ENCODE assay signal across 12 cellular contexts in the genomic region with DNA sequence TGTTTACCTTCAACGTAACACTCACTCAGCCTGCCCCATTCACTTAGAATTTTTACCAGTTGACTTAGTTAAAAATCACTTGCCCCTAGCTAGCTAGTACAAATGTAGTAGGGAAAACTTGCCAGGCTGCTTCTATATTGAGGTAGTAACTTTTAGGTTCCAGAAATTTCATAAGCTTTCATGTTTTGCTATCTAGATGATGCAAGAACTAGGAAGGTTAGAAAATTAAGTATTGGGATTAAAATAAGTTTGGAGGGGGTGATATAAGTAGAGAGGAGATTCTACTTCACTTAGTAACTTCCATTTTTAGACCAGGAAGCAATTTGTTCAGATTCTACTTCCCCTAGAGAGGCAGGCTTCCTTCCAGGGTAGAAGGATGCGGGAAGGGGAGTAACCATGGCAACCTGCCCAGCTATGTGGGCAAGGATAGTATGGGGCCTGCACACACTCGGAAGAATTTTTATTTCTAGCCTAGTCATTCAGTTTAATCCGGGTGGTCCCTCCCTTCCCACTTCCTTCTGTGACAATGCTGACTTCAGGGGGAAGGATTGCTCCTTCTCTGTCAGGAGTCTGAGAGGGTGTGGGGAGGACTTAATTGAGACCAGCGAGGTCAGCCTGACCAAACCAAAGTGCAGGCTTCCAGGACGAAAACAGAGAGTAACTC. TPM values are rescaled to one million over a fixed set of nuclear protein-coding genes. Genes with fewer than 3 reads are reported as not detected.
DNase-seq lines count a peak whose midpoint lies in the region; ATAC-seq and TF ChIP-seq lines count a peak whose summit lies in the region.
"Had no signal": no experiment of that assay in that cellular context is flagged by ENCODE, and none has a peak within 500 bp of the region (broad histone marks: within the 10 kb centered on the region; RNA-seq: fewer than 3 reads in every experiment).

No MANE protein-coding gene starts in this region.

- H3K27ac ChIP-seq in breast epithelium, result peak overlapping the region; percentile 93 to 95
- H3K27ac ChIP-seq in epithelial cell of prostate, result peak overlapping the region; percentile 63
- peak overlapping the region; percentile 84 to 95 for H3K27ac ChIP-seq in uterus

- H3K27ac Mint-ChIP-seq in MCF 10A (ENCODE audit: low read depth, unreplicated experiment) (no peak overlapping the region), mesothelial cell of epicardium (peak overlapping the region; percentile 5), CD14-positive monocyte (peak overlapping the region in 2 of 7 donors; percentile 23 to 54)
- H3K27ac Mint-ChIP-seq: CD4-positive, CD25-positive, alpha-beta regulatory T cell had no signal

- H3K9me3 Mint-ChIP-seq in MCF 10A (ENCODE audit: unreplicated experiment) (no peaks in the 10 kb centered on the region), mesothelial cell of epicardium (no peaks in the 10 kb centered on the region), CD14-positive monocyte (no peaks in the 10 kb centered on the region)

- peaks cover 3 to 28% of the 10 kb centered on the region in 2 donors for H3K4me1 ChIP-seq in breast epithelium
- no peaks in the 10 kb centered on the region for H3K4me1 ChIP-seq in uterus

- H3K36me3 Mint-ChIP-seq in MCF 10A (ENCODE audit: insufficient read depth, unreplicated experiment) (no peaks in the 10 kb centered on the region), mesothelial cell of epicardium (peaks cover 11% of the 10 kb centered on the region), CD14-positive monocyte (peaks cover 0 to 2% of the 10 kb centered on the region in 2 donors)
- H3K36me3 Mint-ChIP-seq: CD4-positive, CD25-positive, alpha-beta regulatory T cell had no signal

- BruUV-seq in MCF 10A (replicated peaks; lab: Mats Ljungman, UMichigan), result no TSS peak

- no peak for ATAC-seq in HG02798 (IDR thresholded peaks at IDR 0.05; ENCODE audit: poor library complexity, unreplicated experiment)
- ATAC-seq in HG02970 (IDR thresholded peaks at IDR 0.05; ENCODE audit: low FRiP score, unreplicated experiment), result no peak
- ATAC-seq: mucosa of descending colon had no signal

- POLR2A ChIA-PET in MCF 10A (lab: Yijun Ruan, JAX), result interaction anchor here (0.8 kb wide), 1 partner anchor 9 kb away, joined by 3 read pairs; no protein-coding TSS in a partner anchor

- no peaks in the 10 kb centered on the region for H3K9me3 ChIP-seq in breast epithelium
- H3K9me3 ChIP-seq in uterus, result no peaks in the 10 kb centered on the region
- H3K9me3 ChIP-seq: mucosa of descending colon had no signal

- TF ChIP-seq POLR2A in breast epithelium (IDR thresholded peaks at IDR 0.05) (no peak), uterus (IDR thresholded peaks at IDR 0.05) (peak in 1 of 2 donors; percentile 30)

- no peaks in the 10 kb centered on the region for H3K27me3 Mint-ChIP-seq in MCF 10A (ENCODE audit: insufficient read depth, unreplicated experiment)
- no peaks in the 10 kb centered on the region for H3K27me3 Mint-ChIP-seq in mesothelial cell of epicardium (ENCODE audit: low read depth)
- H3K27me3 Mint-ChIP-seq in CD14-positive monocyte (ENCODE audit: low read depth in 3 of 3), result peaks cover 0 to 5% (median 5%) of the 10 kb centered on the region in 3 donors

- H3K4me3 Mint-ChIP-seq in MCF 10A (ENCODE audit: unreplicated experiment), result no peak overlapping the region
- H3K4me3 Mint-ChIP-seq in mesothelial cell of epicardium, result no peak overlapping the region
- H3K4me3 Mint-ChIP-seq in CD14-positive monocyte, result no peak overlapping the region
- H3K4me3 Mint-ChIP-seq: CD4-positive, CD25-positive, alpha-beta regulatory T cell had no signal

- intact Hi-C loops in breast epithelium (cut with DNase I; ENCODE audit: low total_unique reads) (no loop called here), MCF 10A (cut with micrococcal nuclease) (no loop called here), uterus (cut with DNase I; ENCODE audit: low total_unique reads) (no loop called here), CD14-positive monocyte (cut with micrococcal nuclease) (loop anchor here in 1 of 2 donors (5.0 kb wide), 2 partner anchors 43 to 127 kb away; no protein-coding TSS in a partner anchor)

- H3K27me3 ChIP-seq in breast epithelium, result no peaks in the 10 kb centered on the region
- H3K27me3 ChIP-seq in uterus, result no peaks in the 10 kb centered on the region

- H3K4me1 Mint-ChIP-seq in MCF 10A (ENCODE audit: insufficient read depth, unreplicated experiment) (peaks cover 5% of the 10 kb centered on the region), mesothelial cell of epicardium (peaks cover 55% of the 10 kb centered on the region), CD14-positive monocyte (peaks cover 37% of the 10 kb centered on the region)

- DNase-seq in breast epithelium (ENCODE audit: low spot score in 2 of 2) (peak in 1 of 2 donors; percentile 46), MCF 10A (ENCODE audit: unreplicated experiment) (no peak), epithelial cell of prostate (ENCODE audit: low read depth, low spot score) (no peak), mesothelial cell of epicardium (ENCODE audit: low spot score in 2 of 2, unreplicated experiment in 2 of 2) (no peak), uterus (peak; percentile 74 to 79), CD14-positive monocyte (ENCODE audit: low spot score) (no peak)
- DNase-seq: CD4-positive, CD25-positive, alpha-beta regulatory T cell; NCI-H524 treated with DMSO at 0.1 percent for 48 hours had no signal

- peak overlapping the region in 1 of 3 donors; percentile 85 for H3K4me3 ChIP-seq in breast epithelium
- H3K4me3 ChIP-seq in uterus, result no peak overlapping the region
- H3K4me3 ChIP-seq: mucosa of descending colon had no signal

- CTCF ChIA-PET in MCF 10A (lab: Yijun Ruan, JAX), result interaction anchor here (0.7 kb wide), 1 partner anchor 10 kb away, joined by 4 read pairs; no protein-coding TSS in a partner anchor

- no peak for TF ChIP-seq CTCF in breast epithelium (IDR thresholded peaks at IDR 0.05)
- TF ChIP-seq CTCF in MCF 10A (IDR thresholded peaks at IDR 0.05; ENCODE audit: unreplicated experiment), result no peak
- TF ChIP-seq CTCF in mesothelial cell of epicardium (IDR thresholded peaks at IDR 0.05; ENCODE audit: unreplicated experiment), result no peak
- TF ChIP-seq CTCF in uterus (IDR thresholded peaks at IDR 0.05), result no peak
- TF ChIP-seq CTCF in CD14-positive monocyte (IDR thresholded peaks at IDR 0.05), result no peak

- H3K36me3 ChIP-seq in breast epithelium, result no peaks in the 10 kb centered on the region
- no peaks in the 10 kb centered on the region for H3K36me3 ChIP-seq in uterus

RNA-seq across cellular contexts. Expression of gene DAB2, which starts 4.2 kb away (rescaled TPM):
- total RNA-seq in breast epithelium (100 to 1,000 TPM; 112 to 240 (median 119) TPM), MCF 10A (2022) (0.68 and 2.1 TPM in 2 replicates), mesothelial cell of epicardium (58.1 to 64.0 TPM (median 63.6 TPM) in 3 replicates), uterus (10 to 100 TPM; 23.1 to 80.1 (median 56.7) TPM)
- 1 to 10 TPM in 1 of 2 donors, under 1 TPM in 1; 0.98 to 3.0 TPM for polyA plus RNA-seq in CD14-positive monocyte
- polyA plus RNA-seq: CD4-positive, CD25-positive, alpha-beta regulatory T cell had no signal

RNA-seq across cellular contexts. Expression of gene C9, which starts 56.3 kb away (rescaled TPM):
- 1 to 10 TPM in 1 of 3 donors, not detected in 2; 1.8 TPM for total RNA-seq in breast epithelium
- total RNA-seq in MCF 10A (2022), result not detected in 2 replicates
- not detected in 3 replicates for total RNA-seq in mesothelial cell of epicardium
- total RNA-seq in uterus, result not detected
- not detected for polyA plus RNA-seq in CD14-positive monocyte
- total RNA-seq: CD4-positive, CD25-positive, alpha-beta regulatory T cell; urinary bladder had no signal
- polyA plus RNA-seq: CD4-positive, CD25-positive, alpha-beta regulatory T cell had no signal

Comparison
In these comparisons a context has a peak if more than half of its experiments do, and no peak if none do; other contexts are left out.
1. DNase-seq: peak in uterus (2 of 2); none in MCF 10A (single experiment), epithelial cell of prostate (single experiment), mesothelial cell of epicardium (0 of 2) and CD14-positive monocyte (single experiment).
2. Peak in every context shown above with its lines, with median percentiles within 50 percentile points of each other: H3K27ac ChIP-seq.